Comparison of ENCODE assay signal across 8 cellular contexts in the genomic region with DNA sequence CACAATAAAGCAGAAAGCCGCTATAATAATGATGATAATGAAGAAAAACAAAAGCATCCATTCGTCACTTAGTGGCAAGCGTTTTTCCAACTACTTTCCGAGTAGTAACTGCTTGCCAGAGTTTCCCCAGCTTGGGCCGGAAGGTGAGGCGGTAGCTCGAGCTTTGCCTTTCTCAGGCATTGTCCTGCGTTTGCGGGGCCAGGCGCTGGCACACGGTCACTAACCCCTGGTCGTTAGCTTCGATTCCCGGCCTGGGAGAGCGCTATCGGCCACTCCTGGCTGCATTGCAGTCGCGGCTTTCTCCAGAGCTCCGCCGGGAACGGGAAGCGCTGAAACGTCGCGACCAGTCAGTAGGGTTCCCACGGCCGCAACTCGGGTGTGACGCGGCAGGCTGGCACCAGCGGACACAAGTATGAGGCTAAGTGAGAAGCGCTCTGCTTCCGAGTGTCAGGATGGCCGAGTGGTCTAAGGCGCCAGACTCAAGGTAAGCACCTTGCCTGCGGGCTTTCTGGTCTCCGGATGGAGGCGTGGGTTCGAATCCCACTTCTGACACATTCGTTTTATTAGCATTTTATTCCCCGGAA. TPM values are rescaled to one million over a fixed set of nuclear protein-coding genes. Genes with fewer than 3 reads are reported as not detected.
A peak's percentile ranks its signal among the peaks of the same experiment; 100 is the strongest.
DNase-seq lines count a peak whose midpoint lies in the region; ATAC-seq and TF ChIP-seq lines count a peak whose summit lies in the region.

No MANE protein-coding gene starts in this region.

- TF ChIP-seq CTCF in KMS-11 (conservative IDR thresholded peaks at IDR 0.05; ENCODE audit: low read depth, low read length): no peak
- no peak for TF ChIP-seq CTCF in Panc1 (IDR thresholded peaks at IDR 0.05)
- TF ChIP-seq CTCF in fibroblast of lung (conservative IDR thresholded peaks at IDR 0.05 in 1 of 2, IDR thresholded peaks at IDR 0.05 in 1 of 2; ENCODE audit: low read depth in 1 of 2, low read length in 2 of 2): no peak

- H2AFZ ChIP-seq in KMS-11 (ENCODE audit: low read depth): peak overlapping the region; percentile 85
- peak overlapping the region; percentile 42 for H2AFZ ChIP-seq in fibroblast of lung (ENCODE audit: low read length)

- H3K4me2 ChIP-seq in KMS-11: peak overlapping the region; percentile 74; the same call in 1 of the 2 replicates
- H3K4me2 ChIP-seq in fibroblast of lung (ENCODE audit: extremely low read depth, insufficient read depth, low read length): peak overlapping the region; percentile 42

- in situ Hi-C loops in Panc1 (cut with HindIII; ENCODE audit: low pct_unique_long_range_greater_than_20kb, low sequenced_read_pairs): no loop called here

- H3K79me2 ChIP-seq in KMS-11 (ENCODE audit: insufficient read depth, low read depth): no peaks in the 10 kb centered on the region
- H3K79me2 ChIP-seq in fibroblast of lung (ENCODE audit: control insufficient read depth, insufficient read depth, low read length): no peaks in the 10 kb centered on the region

- peaks cover 0 to 13% (median 0%) of the 10 kb centered on the region in 5 donors for H3K36me3 Mint-ChIP-seq in naive thymus-derived CD4-positive, alpha-beta T cell
- H3K36me3 Mint-ChIP-seq in stimulated activated memory B cell treated with anti-CD40 and anti-IgM and Interleukin-4, amounts not matched to agents 10 μg/mL and 1 μg/mL and 100 μg/mL, for 72 hours: no peaks in the 10 kb centered on the region

- BruUV-seq in Panc1 (replicated peaks; lab: Mats Ljungman, UMichigan): no TSS peak

- POLR2A ChIA-PET in Panc1 (lab: Charles Lee): interaction anchor here (0.6 to 1.2 kb wide), 3 partner anchors 9 to 14 kb away, joined by 3 to 6 read pairs (median 3); partner anchors contain the start of gene ZNF692
- POLR2A ChIA-PET in naive thymus-derived CD4-positive, alpha-beta T cell (lab: Charles Lee): interaction anchor here (0.6 to 4.9 kb wide), 10 partner anchors 11 to 61 kb away, joined by 3 to 78 read pairs (median 4); partner anchors contain the start of genes SH3BP5L, ZNF672 and ZNF692

- peak overlapping the region; percentile 85 to 100 (median 97) for H3K4me3 Mint-ChIP-seq in naive thymus-derived CD4-positive, alpha-beta T cell
- H3K4me3 Mint-ChIP-seq in stimulated activated memory B cell treated with anti-CD40 and anti-IgM and Interleukin-4, amounts not matched to agents 10 μg/mL and 1 μg/mL and 100 μg/mL, for 72 hours: peak overlapping the region; percentile 98

- DNase-seq in DMS53 treated with DMSO at 0.1 percent for 48 hours (lab: John Stamatoyannopoulos, UW; ENCODE audit: unreplicated experiment) (peak; percentile 95), Panc1 (ENCODE audit: low read depth, low spot score) (peak; percentile 96), activated T-helper 1 cell treated with Interleukin-2 at 50 U/mL for 16 hours (ENCODE audit: low read depth) (peak; percentile 80), fibroblast of lung (ENCODE audit: low read depth in 2 of 2) (peak; percentile 88 to 97)
- peak; percentile 80 to 99 (median 91) for DNase-seq in naive thymus-derived CD4-positive, alpha-beta T cell

- CTCF ChIA-PET in Panc1 (lab: Charles Lee): interaction anchor here (1.2 kb wide), 1 partner anchor 48 kb away, joined by 4 read pairs; the partner anchor contains the start of gene SH3BP5L
- CTCF ChIA-PET in naive thymus-derived CD4-positive, alpha-beta T cell (lab: Charles Lee): interaction anchor here (0.6 to 2.2 kb wide), 3 partner anchors 11 to 48 kb away, joined by 3 to 11 read pairs (median 3); partner anchors contain the start of gene ZNF692

- H3K27me3 ChIP-seq in KMS-11 (ENCODE audit: insufficient read depth, low read depth) (no peaks in the 10 kb centered on the region), Panc1 (ENCODE audit: control insufficient read depth, insufficient read depth, low read length) (peaks cover 3% of the 10 kb centered on the region; the same call in 1 of the 2 replicates), fibroblast of lung (ENCODE audit: control insufficient read depth, insufficient read depth, low read length) (no peaks in the 10 kb centered on the region)
- no peaks in the 10 kb centered on the region for H3K27me3 ChIP-seq in naive thymus-derived CD4-positive, alpha-beta T cell (ENCODE audit: control insufficient read depth in 2 of 2, insufficient read depth in 2 of 2, low read length in 2 of 2)

- no peaks in the 10 kb centered on the region for H3K9me3 ChIP-seq in Panc1 (ENCODE audit: control insufficient read depth, insufficient read depth, low read depth, low read length)
- H3K9me3 ChIP-seq in fibroblast of lung (ENCODE audit: control insufficient read depth, insufficient read depth, low read depth, low read length): no peaks in the 10 kb centered on the region
- no peaks in the 10 kb centered on the region for H3K9me3 ChIP-seq in naive thymus-derived CD4-positive, alpha-beta T cell (ENCODE audit: control insufficient read depth in 2 of 3, low read length in 3 of 3)

- H3K36me3 ChIP-seq in KMS-11 (ENCODE audit: insufficient read depth) (no peaks in the 10 kb centered on the region), Panc1 (ENCODE audit: control insufficient read depth, insufficient read depth, low read length) (no peaks in the 10 kb centered on the region), fibroblast of lung (ENCODE audit: control insufficient read depth, insufficient read depth, low read length) (no peaks in the 10 kb centered on the region)
- H3K36me3 ChIP-seq in naive thymus-derived CD4-positive, alpha-beta T cell (ENCODE audit: control insufficient read depth in 2 of 3, insufficient read depth in 3 of 3, low read length in 3 of 3): peaks cover 0 to 4% (median 0%) of the 10 kb centered on the region in 3 experiments

- H3K4me3 ChIP-seq in KMS-11 (IDR thresholded peaks at IDR 0.05; ENCODE audit: insufficient read depth, low read depth, low read length) (peak overlapping the region; percentile 98), Panc1 (ENCODE audit: low read depth in 2 of 2, low read length in 2 of 2) (peak overlapping the region; percentile 88 to 98), fibroblast of lung (replicated peaks in 1 of 4; ENCODE audit: control extremely low read depth in 1 of 4, insufficient read depth in 1 of 4, low read depth in 3 of 4, low read length in 4 of 4) (peak overlapping the region; percentile 45 to 86 (median 70))
- H3K4me3 ChIP-seq in naive thymus-derived CD4-positive, alpha-beta T cell (ENCODE audit: low read length): peak overlapping the region; percentile 86

- H3K4me1 Mint-ChIP-seq in naive thymus-derived CD4-positive, alpha-beta T cell: peaks cover 8 to 31% (median 23%) of the 10 kb centered on the region in 7 donors
- peaks cover 21% of the 10 kb centered on the region for H3K4me1 Mint-ChIP-seq in stimulated activated memory B cell treated with anti-CD40 and anti-IgM and Interleukin-4, amounts not matched to agents 10 μg/mL and 1 μg/mL and 100 μg/mL, for 72 hours

- H3K27ac Mint-ChIP-seq in naive thymus-derived CD4-positive, alpha-beta T cell: peak overlapping the region; percentile 91 to 100 (median 99)
- H3K27ac Mint-ChIP-seq in stimulated activated memory B cell treated with anti-CD40 and anti-IgM and Interleukin-4, amounts not matched to agents 10 μg/mL and 1 μg/mL and 100 μg/mL, for 72 hours: peak overlapping the region; percentile 89

- ATAC-seq in GM21786 (IDR thresholded peaks at IDR 0.05; ENCODE audit: unreplicated experiment) (peak; percentile 83), Panc1 (peak; percentile 92)
- ATAC-seq in naive thymus-derived CD4-positive, alpha-beta T cell: peak; percentile 84
- ATAC-seq in stimulated activated memory B cell treated with anti-CD40 and anti-IgM and Interleukin-4, amounts not matched to agents 10 μg/mL and 1 μg/mL and 100 μg/mL, for 72 hours: peak; percentile 92

- H4K20me1 ChIP-seq in KMS-11 (ENCODE audit: insufficient read depth) (no peaks in the 10 kb centered on the region), fibroblast of lung (ENCODE audit: control insufficient read depth, extremely low read depth, insufficient read depth, low read length) (no peaks in the 10 kb centered on the region)

- H3K9me3 Mint-ChIP-seq in naive thymus-derived CD4-positive, alpha-beta T cell: peaks cover 0 to 22% (median 0%) of the 10 kb centered on the region in 11 donors
- H3K9me3 Mint-ChIP-seq in stimulated activated memory B cell treated with anti-CD40 and anti-IgM and Interleukin-4, amounts not matched to agents 10 μg/mL and 1 μg/mL and 100 μg/mL, for 72 hours: no peaks in the 10 kb centered on the region

- H3K27ac ChIP-seq in KMS-11: peak overlapping the region; percentile 73
- H3K27ac ChIP-seq in Panc1 (ENCODE audit: low read length): peak overlapping the region; percentile 96
- peak overlapping the region; percentile 86 for H3K27ac ChIP-seq in fibroblast of lung (ENCODE audit: insufficient read depth, low read length)
- H3K27ac ChIP-seq in naive thymus-derived CD4-positive, alpha-beta T cell (ENCODE audit: low read depth, low read length): peak overlapping the region; percentile 76

- peaks cover 0 to 26% (median 0%) of the 10 kb centered on the region in 5 donors for H3K27me3 Mint-ChIP-seq in naive thymus-derived CD4-positive, alpha-beta T cell
- no peaks in the 10 kb centered on the region for H3K27me3 Mint-ChIP-seq in stimulated activated memory B cell treated with anti-CD40 and anti-IgM and Interleukin-4, amounts not matched to agents 10 μg/mL and 1 μg/mL and 100 μg/mL, for 72 hours

- H3K4me1 ChIP-seq in KMS-11 (ENCODE audit: low read depth, poor library complexity, severe bottlenecking) (peaks cover 25% of the 10 kb centered on the region), Panc1 (ENCODE audit: control insufficient read depth, insufficient read depth, low read length) (peaks cover 8% of the 10 kb centered on the region), fibroblast of lung (ENCODE audit: control insufficient read depth, extremely low read depth, insufficient read depth, low read length) (no peaks in the 10 kb centered on the region)
- H3K4me1 ChIP-seq in naive thymus-derived CD4-positive, alpha-beta T cell (ENCODE audit: control insufficient read depth in 2 of 2, insufficient read depth in 2 of 2, low read length in 2 of 2): no peaks in the 10 kb centered on the region

- intact Hi-C loops in Panc1 (cut with micrococcal nuclease; ENCODE audit: unreplicated experiment): loop anchor here (2.0 kb wide), 1 partner anchor 33 kb away; the partner anchor contains the start of gene PGBD2
- intact Hi-C loops in naive thymus-derived CD4-positive, alpha-beta T cell (cut with micrococcal nuclease): loop anchor here (1.0 kb wide), 5 partner anchors 10 to 47 kb away; partner anchors contain the start of genes ZNF692 (in 2 of the 2), PGBD2 (in 1 of the 2) and ZNF672 (in 1 of the 2)

- H3K9ac ChIP-seq in KMS-11 (peak overlapping the region; percentile 64), fibroblast of lung (ENCODE audit: insufficient read depth, low read length) (peak overlapping the region; percentile 68)

RNA-seq across cellular contexts. Expression of gene ZNF692, which starts 14.6 kb away (rescaled TPM):
- total RNA-seq in Panc1 (2021; ENCODE audit: unreplicated experiment) (62.3 TPM), fibroblast of lung (16.2 and 16.7 TPM in 2 replicates)
- 64.1 TPM for polyA plus RNA-seq in Panc1 (2012; ENCODE audit: insufficient read length)
- 7.6 and 9.3 TPM in 2 replicates for polyA plus RNA-seq in fibroblast of lung
- polyA plus RNA-seq in fibroblast of lung (2012): 7.5 and 10.6 TPM in 2 replicates
- polyA minus RNA-seq in fibroblast of lung (ENCODE audit: low replicate concordance): 2.8 and 9.0 TPM in 2 replicates
- 10 to 100 TPM; 44.5 to 87.5 (median 68.0) TPM for total RNA-seq in naive thymus-derived CD4-positive, alpha-beta T cell
- 10 to 100 TPM in 1 of 2 donors, 1 to 10 TPM in 1; 7.6 to 13.7 TPM for polyA plus RNA-seq in naive thymus-derived CD4-positive, alpha-beta T cell

RNA-seq across cellular contexts. Expression of gene PGBD2, which starts 32.5 kb away (rescaled TPM):
- 7.1 TPM for total RNA-seq in Panc1 (2021; ENCODE audit: unreplicated experiment)
- polyA plus RNA-seq in Panc1 (2012; ENCODE audit: insufficient read length): 5.3 TPM
- 7.1 and 8.2 TPM in 2 replicates for total RNA-seq in fibroblast of lung
- polyA plus RNA-seq in fibroblast of lung: 3.9 and 4.0 TPM in 2 replicates
- 1.9 and 2.2 TPM in 2 replicates for polyA plus RNA-seq in fibroblast of lung (2012)
- polyA minus RNA-seq in fibroblast of lung (ENCODE audit: low replicate concordance): 0.96 and 2.0 TPM in 2 replicates
- total RNA-seq in naive thymus-derived CD4-positive, alpha-beta T cell: 10 to 100 TPM in 2 of 5 experiments, 1 to 10 TPM in 3; 2.9 to 19.0 (median 7.6) TPM
- 10 to 100 TPM in 1 of 2 donors, 1 to 10 TPM in 1; 5.7 to 11.2 TPM for polyA plus RNA-seq in naive thymus-derived CD4-positive, alpha-beta T cell

RNA-seq across cellular contexts. Expression of gene ZNF672, which starts 35.5 kb away (rescaled TPM):
- total RNA-seq in Panc1 (2021; ENCODE audit: unreplicated experiment) (36.2 TPM), fibroblast of lung (11.6 and 15.5 TPM in 2 replicates)
- polyA plus RNA-seq in Panc1 (2012; ENCODE audit: insufficient read length): 33.1 TPM
- polyA plus RNA-seq in fibroblast of lung: 10.3 and 13.8 TPM in 2 replicates
- polyA plus RNA-seq in fibroblast of lung (2012): 8.4 and 11.0 TPM in 2 replicates
- polyA minus RNA-seq in fibroblast of lung (ENCODE audit: low replicate concordance): 25.9 and 49.4 TPM in 2 replicates
- total RNA-seq in naive thymus-derived CD4-positive, alpha-beta T cell: 10 to 100 TPM; 28.7 to 49.8 (median 42.7) TPM
- 10 to 100 TPM; 16.6 to 33.7 TPM for polyA plus RNA-seq in naive thymus-derived CD4-positive, alpha-beta T cell

RNA-seq across cellular contexts. Expression of gene SH3BP5L, which starts 47.8 kb away (rescaled TPM):
- 23.9 TPM for total RNA-seq in Panc1 (2021; ENCODE audit: unreplicated experiment)
- polyA plus RNA-seq in Panc1 (2012; ENCODE audit: insufficient read length): 28.4 TPM
- total RNA-seq in fibroblast of lung: 19.8 and 20.3 TPM in 2 replicates
- 17.5 and 17.9 TPM in 2 replicates for polyA plus RNA-seq in fibroblast of lung
- polyA plus RNA-seq in fibroblast of lung (2012): 20.3 and 22.0 TPM in 2 replicates
- polyA minus RNA-seq in fibroblast of lung (ENCODE audit: low replicate concordance): 21.1 and 22.9 TPM in 2 replicates
- 10 to 100 TPM; 22.5 to 51.1 (median 33.3) TPM for total RNA-seq in naive thymus-derived CD4-positive, alpha-beta T cell
- 1 to 10 TPM; 4.4 to 7.3 TPM for polyA plus RNA-seq in naive thymus-derived CD4-positive, alpha-beta T cell

Comparison
In these comparisons a context has a peak if more than half of its experiments do, and no peak if none do; other contexts are left out.
1. Peak in every context shown above with its lines: DNase-seq, ATAC-seq, H3K4me3 ChIP-seq and H3K27ac ChIP-seq.